ENCODE assay signal across 29 cellular contexts in genomic region chr5:84817953-84818352, GRCh38.
"Had no signal": no experiment of that assay in that cellular context is flagged by ENCODE, and none has a peak within 500 bp of the region (broad histone marks: within the 10 kb centered on the region; RNA-seq: fewer than 3 reads in every experiment).

No MANE protein-coding gene starts in this region.

- H3K36me3 ChIP-seq: stomach, suprapubic skin, thoracic aorta, thyroid gland, tibial artery, tibial nerve, transverse colon, upper lobe of left lung, upper lobe of right lung, uterus, vagina had no signal

- H3K4me3 Mint-ChIP-seq: stimulated activated effector memory CD8-positive, alpha-beta T cell treated with anti-CD3 and anti-CD28 coated beads, Interleukin-12 subunit alpha, Interleukin-12 subunit beta, amount 100 ng/mL, for 72 hours; stimulated activated memory B cell treated with anti-CD40 and anti-IgM and Interleukin-4, amounts not matched to agents 10 μg/mL and 1 μg/mL and 100 μg/mL, for 72 hours; stimulated activated naive B cell treated with anti-CD40 and anti-IgM and Interleukin-4, amounts not matched to agents 10 μg/mL and 1 μg/mL and 100 μg/mL, for 72 hours; stimulated activated naive CD8-positive, alpha-beta T cell treated with anti-CD3 and anti-CD28 coated beads, Interleukin-15, amount 100 ng/mL, for 72 hours; stimulated activated naive CD8-positive, alpha-beta T cell treated with anti-CD3 and anti-CD28 coated beads, Interleukin-15, Interleukin-2, amounts not matched to agents 100 ng/mL and 50 ng/mL, for 24 hours; type B pancreatic cell had no signal

- H3K27me3 ChIP-seq: stomach, suprapubic skin, testis, thyroid gland, tibial artery, tibial nerve, transverse colon, upper lobe of left lung, upper lobe of right lung, uterus, vagina had no signal

- H3K9me3 ChIP-seq: suprapubic skin, testis, thoracic aorta, thyroid gland, tibial artery, tibial nerve, transverse colon, upper lobe of left lung, upper lobe of right lung, uterus, vagina had no signal

- H3K4me1 ChIP-seq: stomach, suprapubic skin, testis, thyroid gland, tibial artery, tibial nerve, transverse colon, upper lobe of left lung, upper lobe of right lung, uterus, vagina had no signal

- H3K27ac Mint-ChIP-seq: stimulated activated effector memory CD8-positive, alpha-beta T cell treated with anti-CD3 and anti-CD28 coated beads, Interleukin-12 subunit alpha, Interleukin-12 subunit beta, amount 100 ng/mL, for 72 hours; stimulated activated memory B cell treated with anti-CD40 and anti-IgM and Interleukin-4, amounts not matched to agents 10 μg/mL and 1 μg/mL and 100 μg/mL, for 72 hours; stimulated activated naive B cell treated with anti-CD40 and anti-IgM and Interleukin-4, amounts not matched to agents 10 μg/mL and 1 μg/mL and 100 μg/mL, for 72 hours; stimulated activated naive CD8-positive, alpha-beta T cell treated with anti-CD3 and anti-CD28 coated beads, Interleukin-15, amount 100 ng/mL, for 72 hours; stimulated activated naive CD8-positive, alpha-beta T cell treated with anti-CD3 and anti-CD28 coated beads, Interleukin-15, Interleukin-2, amounts not matched to agents 100 ng/mL and 50 ng/mL, for 24 hours; type B pancreatic cell had no signal

- ATAC-seq: stimulated activated effector memory CD8-positive, alpha-beta T cell treated with anti-CD3 and anti-CD28 coated beads, Interleukin-12 subunit alpha, Interleukin-12 subunit beta, amount 100 ng/mL, for 72 hours; stimulated activated memory B cell treated with anti-CD40 and anti-IgM and Interleukin-4, amounts not matched to agents 10 μg/mL and 1 μg/mL and 100 μg/mL, for 72 hours; stimulated activated naive B cell treated with anti-CD40 and anti-IgM and Interleukin-4, amounts not matched to agents 10 μg/mL and 1 μg/mL and 100 μg/mL, for 72 hours; stimulated activated naive CD8-positive, alpha-beta T cell treated with anti-CD3 and anti-CD28 coated beads, Interleukin-15, amount 100 ng/mL, for 72 hours; stimulated activated naive CD8-positive, alpha-beta T cell treated with anti-CD3 and anti-CD28 coated beads, Interleukin-15, Interleukin-2, amounts not matched to agents 100 U/mL and 50 U/mL, for 24 hours; upper lobe of right lung had no signal

- H3K27me3 Mint-ChIP-seq: stimulated activated memory B cell treated with anti-CD40 and anti-IgM and Interleukin-4, amounts not matched to agents 10 μg/mL and 1 μg/mL and 100 μg/mL, for 72 hours; stimulated activated naive B cell treated with anti-CD40 and anti-IgM and Interleukin-4, amounts not matched to agents 10 μg/mL and 1 μg/mL and 100 μg/mL, for 72 hours; stimulated activated naive CD8-positive, alpha-beta T cell treated with anti-CD3 and anti-CD28 coated beads, Interleukin-15, amount 100 ng/mL, for 72 hours; stimulated activated naive CD8-positive, alpha-beta T cell treated with anti-CD3 and anti-CD28 coated beads, Interleukin-15, Interleukin-2, amounts not matched to agents 100 ng/mL and 50 ng/mL, for 24 hours; type B pancreatic cell had no signal

- H3K36me3 Mint-ChIP-seq: stimulated activated effector memory CD8-positive, alpha-beta T cell treated with anti-CD3 and anti-CD28 coated beads, Interleukin-12 subunit alpha, Interleukin-12 subunit beta, amount 100 ng/mL, for 72 hours; stimulated activated memory B cell treated with anti-CD40 and anti-IgM and Interleukin-4, amounts not matched to agents 10 μg/mL and 1 μg/mL and 100 μg/mL, for 72 hours; stimulated activated naive B cell treated with anti-CD40 and anti-IgM and Interleukin-4, amounts not matched to agents 10 μg/mL and 1 μg/mL and 100 μg/mL, for 72 hours; type B pancreatic cell had no signal

- H3K27ac ChIP-seq: stomach, suprapubic skin, testis, thoracic aorta, thyroid gland, tibial artery, tibial nerve, transverse colon, upper lobe of left lung, upper lobe of right lung, uterus, vagina had no signal

- H3K4me3 ChIP-seq: stomach, suprapubic skin, testis, thoracic aorta, thyroid gland, tibial artery, tibial nerve, transverse colon, upper lobe of left lung, upper lobe of right lung, uterus, vagina had no signal

- FAIRE-seq: urothelium cell line had no signal

- DNase-seq: stimulated activated CD4-positive, alpha-beta T cell treated with anti-CD3 and anti-CD28 coated beads, Interleukin-2, amount 100 ng/mL, for 48 hours; stimulated activated CD4-positive, alpha-beta T cell treated with anti-CD3 and anti-CD28 coated beads, Interleukin-4, amount 100 ng/mL, for 1 hour; stimulated activated CD4-positive, alpha-beta T cell treated with anti-CD3 and anti-CD28 coated beads, Interleukin-4, amount 100 ng/mL, for 24 hours; stimulated activated CD4-positive, alpha-beta T cell treated with anti-CD3 and anti-CD28 coated beads, Interleukin-4, amount 100 ng/mL, for 4 hours; stimulated activated CD8-positive, alpha-beta memory T cell treated with anti-CD3 and anti-CD28 coated beads, Interleukin-4, amount 100 ng/mL, for 48 hours; stimulated activated naive B cell treated with anti-CD40 and anti-IgM and Interleukin-4, amounts not matched to agents 10 μg/mL and 1 μg/mL and 100 μg/mL, for 72 hours; stimulated activated naive CD4-positive, alpha-beta T cell; stimulated activated naive CD4-positive, alpha-beta T cell treated with Interleukin-2 at 50 U/mL for 16 hours; stimulated activated naive CD8-positive, alpha-beta T cell treated with anti-CD3 and anti-CD28 coated beads, Interleukin-15, amount 100 ng/mL, for 72 hours; stimulated activated naive CD8-positive, alpha-beta T cell treated with anti-CD3 and anti-CD28 coated beads, Interleukin-15, Interleukin-2, amounts not matched to agents 100 U/mL and 50 U/mL, for 24 hours; stomach; substantia nigra; testis; thyroid gland; tibial artery; transverse colon; trophoblast cell; upper lobe of left lung; upper lobe of right lung; uterus had no signal

- H3K4me1 Mint-ChIP-seq: stimulated activated effector memory CD8-positive, alpha-beta T cell treated with anti-CD3 and anti-CD28 coated beads, Interleukin-12 subunit alpha, Interleukin-12 subunit beta, amount 100 ng/mL, for 72 hours; stimulated activated memory B cell treated with anti-CD40 and anti-IgM and Interleukin-4, amounts not matched to agents 10 μg/mL and 1 μg/mL and 100 μg/mL, for 72 hours; stimulated activated naive B cell treated with anti-CD40 and anti-IgM and Interleukin-4, amounts not matched to agents 10 μg/mL and 1 μg/mL and 100 μg/mL, for 72 hours; stimulated activated naive CD8-positive, alpha-beta T cell treated with anti-CD3 and anti-CD28 coated beads, Interleukin-15, amount 100 ng/mL, for 72 hours had no signal

- H3K9me3 Mint-ChIP-seq: stimulated activated memory B cell treated with anti-CD40 and anti-IgM and Interleukin-4, amounts not matched to agents 10 μg/mL and 1 μg/mL and 100 μg/mL, for 72 hours; stimulated activated naive CD8-positive, alpha-beta T cell treated with anti-CD3 and anti-CD28 coated beads, Interleukin-15, Interleukin-2, amounts not matched to agents 100 ng/mL and 50 ng/mL, for 24 hours; type B pancreatic cell had no signal
